Comparison of ENCODE assay signal across 8 cellular contexts in genomic region chr19:54201172-54201701, GRCh38. TPM values are rescaled to one million over a fixed set of nuclear protein-coding genes. Genes with fewer than 3 reads are reported as not detected.
DNase-seq lines count a peak whose midpoint lies in the region; ATAC-seq and TF ChIP-seq lines count a peak whose summit lies in the region.

No MANE protein-coding gene starts in this region.

- peaks cover 58% of the 10 kb centered on the region for H3K36me3 ChIP-seq in mesodermal cell (ENCODE audit: control insufficient read depth, insufficient read depth, low read length)

- ATAC-seq in stimulated activated naive CD8-positive, alpha-beta T cell treated with anti-CD3 and anti-CD28 coated beads, Interleukin-15, Interleukin-2, amounts not matched to agents 100 U/mL and 50 U/mL, for 24 hours: no peak
- no peak for ATAC-seq in HG03469 (IDR thresholded peaks at IDR 0.05; ENCODE audit: unreplicated experiment)

- peak overlapping the region; percentile 98 for H3K4me3 Mint-ChIP-seq in stimulated activated naive CD8-positive, alpha-beta T cell treated with anti-CD3 and anti-CD28 coated beads, Interleukin-15, Interleukin-2, amounts not matched to agents 100 ng/mL and 50 ng/mL, for 24 hours
- H3K4me3 Mint-ChIP-seq in MCF 10A (ENCODE audit: unreplicated experiment): peak overlapping the region; percentile 91

- H3K36me3 Mint-ChIP-seq in stimulated activated naive CD8-positive, alpha-beta T cell treated with anti-CD3 and anti-CD28 coated beads, Interleukin-15, Interleukin-2, amounts not matched to agents 100 ng/mL and 50 ng/mL, for 24 hours (ENCODE audit: low read depth): peaks cover 57% of the 10 kb centered on the region
- peaks cover 60% of the 10 kb centered on the region for H3K36me3 Mint-ChIP-seq in MCF 10A (ENCODE audit: insufficient read depth, unreplicated experiment)

- 5 to 6% methylated on average over 20 to 21 of the region's 28 CpGs for WGBS in mesodermal cell (ENCODE audit: insufficient coverage in 2 of 2), 2 experiments

- POLR2A ChIA-PET in MCF 10A (lab: Yijun Ruan, JAX): interaction anchor here (0.9 to 13.2 kb wide), 13 partner anchors 9 to 1453 kb away, joined by 3 to 324 read pairs (median 4); partner anchors contain the start of genes CNOT3, LENG1, LENG8 and MBOAT7

- H3K9me3 Mint-ChIP-seq in stimulated activated naive CD8-positive, alpha-beta T cell treated with anti-CD3 and anti-CD28 coated beads, Interleukin-15, Interleukin-2, amounts not matched to agents 100 ng/mL and 50 ng/mL, for 24 hours: no peaks in the 10 kb centered on the region
- no peaks in the 10 kb centered on the region for H3K9me3 Mint-ChIP-seq in MCF 10A (ENCODE audit: unreplicated experiment)

- DNase-seq in stimulated activated naive CD8-positive, alpha-beta T cell treated with anti-CD3 and anti-CD28 coated beads, Interleukin-15, Interleukin-2, amounts not matched to agents 100 U/mL and 50 U/mL, for 24 hours: no peak
- no peak for DNase-seq in MCF 10A (ENCODE audit: unreplicated experiment)
- DNase-seq in kidney tubule cell (ENCODE audit: low spot score): no peak
- no peak for DNase-seq in NCI-H1105 treated with DMSO at 0.1 percent for 48 hours (lab: John Stamatoyannopoulos, UW)
- DNase-seq in NCI-H1417 treated with DMSO at 0.1 percent for 48 hours (lab: John Stamatoyannopoulos, UW): no peak

- BruUV-seq in MCF 10A (replicated peaks; lab: Mats Ljungman, UMichigan): TSS peak; percentile 71

- peaks cover 22% of the 10 kb centered on the region for H3K4me1 ChIP-seq in mesodermal cell (ENCODE audit: control insufficient read depth, insufficient read depth, low read length, poor library complexity, severe bottlenecking)

- peak overlapping the region; percentile 81 for H3K4me3 ChIP-seq in mesodermal cell (ENCODE audit: extremely low read depth, insufficient read depth, low read length, poor library complexity, severe bottlenecking)

- H3K9me3 ChIP-seq in mesodermal cell (ENCODE audit: control insufficient read depth, low read length): no peaks in the 10 kb centered on the region

- peak overlapping the region; percentile 97 for H3K27ac ChIP-seq in mesodermal cell (ENCODE audit: low read depth, low read length, severe bottlenecking)

- intact Hi-C loops in MCF 10A (cut with micrococcal nuclease): loop anchor here (5.0 kb wide), 2 partner anchors 39 to 334 kb away; partner anchors contain the start of gene MYADM

- CTCF ChIA-PET in MCF 10A (lab: Yijun Ruan, JAX): interaction anchor here (0.6 to 2.5 kb wide), 3 partner anchors 12 to 190 kb away, joined by 3 to 7 read pairs (median 3); partner anchors contain the start of gene MBOAT7

- peaks cover 62% of the 10 kb centered on the region for H3K4me1 Mint-ChIP-seq in stimulated activated naive CD8-positive, alpha-beta T cell treated with anti-CD3 and anti-CD28 coated beads, Interleukin-15, Interleukin-2, amounts not matched to agents 100 ng/mL and 50 ng/mL, for 24 hours (ENCODE audit: low read depth)
- H3K4me1 Mint-ChIP-seq in MCF 10A (ENCODE audit: insufficient read depth, unreplicated experiment): peaks cover 14% of the 10 kb centered on the region

- no peak for TF ChIP-seq CTCF in MCF 10A (IDR thresholded peaks at IDR 0.05; ENCODE audit: unreplicated experiment)

- H3K27me3 Mint-ChIP-seq in stimulated activated naive CD8-positive, alpha-beta T cell treated with anti-CD3 and anti-CD28 coated beads, Interleukin-15, Interleukin-2, amounts not matched to agents 100 ng/mL and 50 ng/mL, for 24 hours: no peaks in the 10 kb centered on the region
- no peaks in the 10 kb centered on the region for H3K27me3 Mint-ChIP-seq in MCF 10A (ENCODE audit: insufficient read depth, unreplicated experiment)

- H3K27ac Mint-ChIP-seq in stimulated activated naive CD8-positive, alpha-beta T cell treated with anti-CD3 and anti-CD28 coated beads, Interleukin-15, Interleukin-2, amounts not matched to agents 100 ng/mL and 50 ng/mL, for 24 hours: peak overlapping the region; percentile 100
- peak overlapping the region; percentile 99 for H3K27ac Mint-ChIP-seq in MCF 10A (ENCODE audit: low read depth, unreplicated experiment)

RNA-seq across cellular contexts. Expression of gene RPS9, which starts 0.6 kb away (rescaled TPM):
- total RNA-seq in MCF 10A (2022): 1,356 and 1,735 TPM in 2 replicates
- polyA plus RNA-seq in mesodermal cell (2013, experiment 1 of 2): 1,693 TPM
- polyA plus RNA-seq in mesodermal cell (2013, experiment 2 of 2): 1,592 TPM

RNA-seq across cellular contexts. Expression of gene TSEN34, which starts 10.1 kb away (rescaled TPM):
- 28.0 and 40.1 TPM in 2 replicates for total RNA-seq in MCF 10A (2022)
- 54.2 TPM for polyA plus RNA-seq in mesodermal cell (2013, experiment 1 of 2)
- 41.3 TPM for polyA plus RNA-seq in mesodermal cell (2013, experiment 2 of 2)

RNA-seq across cellular contexts. Expression of gene MBOAT7, which starts 11.9 kb away (rescaled TPM):
- 43.8 and 49.5 TPM in 2 replicates for total RNA-seq in MCF 10A (2022)
- 240 TPM for polyA plus RNA-seq in mesodermal cell (2013, experiment 1 of 2)
- polyA plus RNA-seq in mesodermal cell (2013, experiment 2 of 2): 192 TPM

RNA-seq across cellular contexts. Expression of gene LILRB3, which starts 21.6 kb away (rescaled TPM):
- not detected in 2 replicates for total RNA-seq in MCF 10A (2022)
- polyA plus RNA-seq in mesodermal cell (2013, experiment 1 of 2): not detected
- polyA plus RNA-seq in mesodermal cell (2013, experiment 2 of 2): not detected

RNA-seq across cellular contexts. Expression of gene TMC4, which starts 28.3 kb away (rescaled TPM):
- total RNA-seq in MCF 10A (2022): 3.7 and 6.1 TPM in 2 replicates
- 0.63 TPM for polyA plus RNA-seq in mesodermal cell (2013, experiment 1 of 2)
- polyA plus RNA-seq in mesodermal cell (2013, experiment 2 of 2): 0.76 TPM
